ENCODE assay signal across 19 cellular contexts in genomic region chr11:19736831-19737230, GRCh38.
"Had no signal": no experiment of that assay in that cellular context is flagged by ENCODE, and none has a peak within 500 bp of the region (broad histone marks: within the 10 kb centered on the region; RNA-seq: fewer than 3 reads in every experiment).

No MANE protein-coding gene starts in this region.

- DNase-seq: activated CD4-positive, alpha-beta memory T cell treated with anti-CD3 and anti-CD28 coated beads for 36 hours; activated CD4-positive, alpha-beta T cell treated with anti-CD3 and anti-CD28 coated beads for 48 hours; activated CD8-positive, alpha-beta memory T cell treated with anti-CD3 and anti-CD28 coated beads, Interleukin-2, amount 10 ng/mL, durations not matched to agents 7 days and 5 days; activated gamma-delta T cell treated with Interleukin-2 at 50 U/mL for 16 hours; adrenal gland; cerebellar nuclear complex; cortex of kidney; foreskin keratinocyte; left ventricle myocardium superior; mammary epithelial cell; natural killer cell; ovary; stimulated activated CD4-positive, alpha-beta T cell treated with anti-CD3 and anti-CD28 coated beads, Interleukin-4, amount 100 ng/mL, for 24 hours; stimulated activated naive CD4-positive, alpha-beta T cell treated with Interleukin-2 at 50 U/mL for 16 hours had no signal

- H3K27me3 ChIP-seq: adrenal gland, ovary, right atrium auricular region had no signal

- H3K4me1 ChIP-seq: foreskin keratinocyte, prostate gland had no signal

- H3K9me3 ChIP-seq: adrenal gland, neutrophil, ovary, prostate gland, right atrium auricular region had no signal

- H3K4me3 ChIP-seq: adrenal gland, ovary, prostate gland, right atrium auricular region had no signal

- ATAC-seq: activated CD8-positive, alpha-beta memory T cell treated with anti-CD3 and anti-CD28 coated beads, Interleukin-2, amount 10 ng/mL, durations not matched to agents 7 days and 5 days; activated naive CD4-positive, alpha-beta T cell treated with anti-CD3 and anti-CD28 coated beads, Interleukin-2, amount 50 U/mL, for 72 hours; foreskin keratinocyte; left ventricle myocardium superior; natural killer cell; SK-N-SH treated with all-trans-retinoic acid at 6 μM for 48 hours had no signal

- H3K36me3 ChIP-seq: adrenal gland, neutrophil, ovary, prostate gland, right atrium auricular region had no signal

- H3K27ac ChIP-seq: adrenal gland, foreskin keratinocyte, neutrophil, ovary, prostate gland had no signal
